In genomic region chr18:4125246-4125938, GRCh38 we compare ENCODE assay signal across 14 cellular contexts.
A peak's percentile ranks its signal among the peaks of the same experiment; 100 is the strongest.
DNase-seq lines count a peak whose midpoint lies in the region; ATAC-seq and TF ChIP-seq lines count a peak whose summit lies in the region.
"Had no signal": no experiment of that assay in that cellular context is flagged by ENCODE, and none has a peak within 500 bp of the region (broad histone marks: within the 10 kb centered on the region; RNA-seq: fewer than 3 reads in every experiment).

No MANE protein-coding gene starts in this region.

- no peaks in the 10 kb centered on the region for H3K4me1 Mint-ChIP-seq in natural killer cell treated with Interleukin-12 subunit alpha and Interleukin-12 subunit beta and Interleukin-15 and Interleukin-18, amount 100 ng/mL, for 72 hours (ENCODE audit: low read depth in 2 of 2)
- H3K4me1 Mint-ChIP-seq in activated CD4-positive, alpha-beta T cell treated with anti-CD3 and anti-CD28 coated beads for 36 hours: no peaks in the 10 kb centered on the region
- H3K4me1 Mint-ChIP-seq: naive thymus-derived CD8-positive, alpha-beta T cell had no signal

- intact Hi-C loops in heart left ventricle (cut with DNase I): no loop called here
- intact Hi-C loops in activated CD4-positive, alpha-beta T cell treated with anti-CD3 and anti-CD28 coated beads for 36 hours (cut with DNase I, micrococcal nuclease): no loop called here

- TF ChIP-seq CTCF in heart left ventricle (IDR thresholded peaks at IDR 0.05): no peak

- H3K27me3 Mint-ChIP-seq in natural killer cell treated with Interleukin-12 subunit alpha and Interleukin-12 subunit beta and Interleukin-15 and Interleukin-18, amount 100 ng/mL, for 72 hours: peaks cover 3 to 4% of the 10 kb centered on the region in 2 donors
- H3K27me3 Mint-ChIP-seq in activated CD4-positive, alpha-beta T cell treated with anti-CD3 and anti-CD28 coated beads for 36 hours: peaks cover 6% of the 10 kb centered on the region
- H3K27me3 Mint-ChIP-seq: IgD-negative memory B cell had no signal

- H3K27me3 ChIP-seq in heart left ventricle: no peaks in the 10 kb centered on the region
- no peaks in the 10 kb centered on the region for H3K27me3 ChIP-seq in skeletal muscle tissue (ENCODE audit: control insufficient read depth in 3 of 3, insufficient read depth in 3 of 3, low read length in 3 of 3)
- H3K27me3 ChIP-seq: cardiac muscle cell had no signal

- no peaks in the 10 kb centered on the region for H3K36me3 ChIP-seq in heart left ventricle
- no peaks in the 10 kb centered on the region for H3K36me3 ChIP-seq in skeletal muscle tissue (ENCODE audit: control insufficient read depth in 3 of 3, insufficient read depth in 3 of 3, low read length in 3 of 3)
- H3K36me3 ChIP-seq: cardiac muscle cell had no signal

- no peak overlapping the region for H3K4me3 Mint-ChIP-seq in natural killer cell treated with Interleukin-12 subunit alpha and Interleukin-12 subunit beta and Interleukin-15 and Interleukin-18, amount 100 ng/mL, for 72 hours
- H3K4me3 Mint-ChIP-seq in activated CD4-positive, alpha-beta T cell treated with anti-CD3 and anti-CD28 coated beads for 36 hours: no peak overlapping the region
- H3K4me3 Mint-ChIP-seq: IgD-negative memory B cell; naive thymus-derived CD8-positive, alpha-beta T cell had no signal

- peaks cover under 1% of the 10 kb centered on the region for H3K9me3 Mint-ChIP-seq in natural killer cell treated with Interleukin-12 subunit alpha and Interleukin-12 subunit beta and Interleukin-15 and Interleukin-18, amount 100 ng/mL, for 72 hours
- H3K9me3 Mint-ChIP-seq in activated CD4-positive, alpha-beta T cell treated with anti-CD3 and anti-CD28 coated beads for 36 hours (ENCODE audit: low read depth): no peaks in the 10 kb centered on the region

- H3K4me1 ChIP-seq in heart left ventricle (peaks cover 0 to 18% (median 7%) of the 10 kb centered on the region in 12 donors), skeletal muscle tissue (ENCODE audit: control insufficient read depth in 3 of 3, insufficient read depth in 3 of 3, low read length in 3 of 3) (peaks cover 11 to 16% (median 14%) of the 10 kb centered on the region in 3 donors)

- no peak for TF ChIP-seq POLR2A in heart left ventricle (IDR thresholded peaks at IDR 0.05)

- DNase-seq in DMS79 treated with DMSO at 0.1 percent for 48 hours (lab: John Stamatoyannopoulos, UW) (peak; percentile 35), DMS79 (lab: John Stamatoyannopoulos, UW) (no peak), heart left ventricle (peak in 4 of 5 donors; percentile 30 to 58 (median 36)), Kasumi-1 (lab: John Stamatoyannopoulos, UW) (no peak)
- no peak for DNase-seq in natural killer cell treated with Interleukin-12 subunit alpha and Interleukin-12 subunit beta and Interleukin-15 and Interleukin-18, amount 100 ng/mL, for 72 hours (ENCODE audit: low spot score)
- no peak for DNase-seq in activated CD4-positive, alpha-beta T cell treated with anti-CD3 and anti-CD28 coated beads for 36 hours
- DNase-seq: activated CD4-positive, CD25-positive, alpha-beta regulatory T cell; naive thymus-derived CD8-positive, alpha-beta T cell; NCI-H2081; SHP77 treated with DMSO at 0.1 percent for 48 hours had no signal

- H3K4me3 ChIP-seq in heart left ventricle (no peak overlapping the region), skeletal muscle tissue (ENCODE audit: low read length in 3 of 3) (no peak overlapping the region)
- H3K4me3 ChIP-seq: cardiac muscle cell had no signal

- H3K9ac ChIP-seq in skeletal muscle tissue (ENCODE audit: low read depth in 1 of 3, low read length in 3 of 3): no peak overlapping the region

- POLR2A ChIA-PET in activated CD4-positive, alpha-beta T cell treated with anti-CD3 and anti-CD28 coated beads for 36 hours (lab: Charles Lee): no interaction called here

- H3K27ac ChIP-seq in heart left ventricle (peak overlapping the region in 4 of 12 donors; percentile 13 to 51 (median 21)), skeletal muscle tissue (ENCODE audit: low read depth, low read length) (peak overlapping the region; percentile 7)
- H3K27ac ChIP-seq: cardiac muscle cell had no signal

- no peak overlapping the region for H3K27ac Mint-ChIP-seq in natural killer cell treated with Interleukin-12 subunit alpha and Interleukin-12 subunit beta and Interleukin-15 and Interleukin-18, amount 100 ng/mL, for 72 hours
- H3K27ac Mint-ChIP-seq in activated CD4-positive, alpha-beta T cell treated with anti-CD3 and anti-CD28 coated beads for 36 hours: no peak overlapping the region
- H3K27ac Mint-ChIP-seq: naive thymus-derived CD8-positive, alpha-beta T cell had no signal

- peak; percentile 61 to 97 (median 88) for ATAC-seq in heart left ventricle
- no peak for ATAC-seq in natural killer cell treated with Interleukin-12 subunit alpha and Interleukin-12 subunit beta and Interleukin-15 and Interleukin-18, amount 100 ng/mL, for 72 hours
- no peak for ATAC-seq in activated CD4-positive, alpha-beta T cell treated with anti-CD3 and anti-CD28 coated beads for 36 hours
- ATAC-seq: naive thymus-derived CD8-positive, alpha-beta T cell had no signal

- WGBS in heart left ventricle, 4 donors: 30 to 47% (median 41%) methylated on average over 4 of the region's 4 CpGs

- CTCF ChIA-PET in activated CD4-positive, alpha-beta T cell treated with anti-CD3 and anti-CD28 coated beads for 36 hours (lab: Charles Lee): interaction anchor here (0.6 to 1.6 kb wide), 3 partner anchors 11 to 201 kb away, joined by 3 to 4 read pairs (median 4); no protein-coding TSS in a partner anchor

- no peaks in the 10 kb centered on the region for H3K36me3 Mint-ChIP-seq in natural killer cell treated with Interleukin-12 subunit alpha and Interleukin-12 subunit beta and Interleukin-15 and Interleukin-18, amount 100 ng/mL, for 72 hours
- H3K36me3 Mint-ChIP-seq in activated CD4-positive, alpha-beta T cell treated with anti-CD3 and anti-CD28 coated beads for 36 hours (ENCODE audit: low read depth): no peaks in the 10 kb centered on the region
- H3K36me3 Mint-ChIP-seq: IgD-negative memory B cell; naive thymus-derived CD8-positive, alpha-beta T cell had no signal

- H3K9me3 ChIP-seq in heart left ventricle (no peaks in the 10 kb centered on the region), skeletal muscle tissue (ENCODE audit: control insufficient read depth in 3 of 3, low read length in 3 of 3) (no peaks in the 10 kb centered on the region)

TF ChIP-seq in PFSK-1, 5 proteins besides CTCF, POLR2A, EP300 and RAD21:
- TF ChIP-seq POLR2AphosphoS5 (IDR thresholded peaks at IDR 0.05; ENCODE audit: low read depth, low read length) (0 out of 2 replicates have a peak, but pooled peaks have one; percentile 3), FOXP2 (optimal IDR thresholded peaks at IDR 0.05; ENCODE audit: borderline replicate concordance, extremely low read depth, extremely low read length, insufficient read depth) (peak; percentile 18), REST (IDR thresholded peaks at IDR 0.05; ENCODE audit: insufficient read depth in 1 of 2, low read depth in 2 of 2, low read length in 2 of 2) (0 out of 4 replicates have a peak, but pooled peaks of 1 of the 2 experiments have one; percentile 18), SIN3A (IDR thresholded peaks at IDR 0.05; ENCODE audit: borderline replicate concordance, insufficient read depth, low read length) (no peak)

Comparison
In these comparisons a context has a peak if more than half of its experiments do, and no peak if none do; other contexts are left out.
1. DNase-seq: peak in DMS79 treated with DMSO at 0.1 percent for 48 hours (single experiment) and heart left ventricle (4 of 5); none in DMS79 (single experiment), Kasumi-1 (0 of 2), natural killer cell treated with Interleukin-12 subunit alpha and Interleukin-12 subunit beta and Interleukin-15 and Interleukin-18, amount 100 ng/mL, for 72 hours (single experiment) and activated CD4-positive, alpha-beta T cell treated with anti-CD3 and anti-CD28 coated beads for 36 hours (single experiment).
2. ATAC-seq: peak in heart left ventricle (4 of 4); none in natural killer cell treated with Interleukin-12 subunit alpha and Interleukin-12 subunit beta and Interleukin-15 and Interleukin-18, amount 100 ng/mL, for 72 hours (0 of 2) and activated CD4-positive, alpha-beta T cell treated with anti-CD3 and anti-CD28 coated beads for 36 hours (single experiment).